In the genomic region with DNA sequence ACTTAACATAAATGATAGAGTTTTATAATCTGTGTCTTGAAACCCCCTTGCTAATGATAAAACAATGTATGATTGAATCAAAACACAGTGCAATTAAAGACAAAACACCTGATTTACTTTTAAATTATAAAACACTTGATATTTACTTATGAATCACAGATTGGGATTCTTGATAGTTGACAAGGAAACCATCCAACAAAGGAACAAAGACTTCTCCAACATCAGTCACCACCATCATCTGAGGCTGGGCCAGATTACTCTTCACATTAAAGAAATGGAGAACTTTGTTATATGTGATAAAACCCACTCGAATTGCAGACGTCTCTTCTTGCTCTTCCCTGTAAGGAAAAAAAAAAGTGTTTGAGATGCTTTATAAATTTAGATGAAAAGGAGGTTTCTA, we compare ENCODE assay signal across 29 cellular contexts.
DNase-seq lines count a peak whose midpoint lies in the region; ATAC-seq, FAIRE-seq and TF ChIP-seq lines count a peak whose summit lies in the region.
"Had no signal": no experiment of that assay in that cellular context is flagged by ENCODE, and none has a peak within 500 bp of the region (broad histone marks: within the 10 kb centered on the region; RNA-seq: fewer than 3 reads in every experiment).

No MANE protein-coding gene starts in this region.

- H3K79me2 ChIP-seq in smooth muscle cell (ENCODE audit: low read depth): peaks cover 38% of the 10 kb centered on the region

- H3K9me3 ChIP-seq in smooth muscle cell (replicated peaks; ENCODE audit: low read depth) (no peaks in the 10 kb centered on the region), MG63 (no peaks in the 10 kb centered on the region)
- H3K9me3 ChIP-seq: ascending aorta, mucosa of descending colon, prostate gland had no signal

- H3K27ac Mint-ChIP-seq in activated naive CD8-positive, alpha-beta T cell treated with anti-CD3 and anti-CD28 coated beads, Interleukin-2, amount 10 ng/mL, durations not matched to agents 7 days and 5 days: peak overlapping the region; percentile 23
- no peak overlapping the region for H3K27ac Mint-ChIP-seq in activated naive CD8-positive, alpha-beta T cell treated with anti-CD3 and anti-CD28 coated beads for 36 hours
- H3K27ac Mint-ChIP-seq: activated naive CD4-positive, alpha-beta T cell treated with anti-CD3 and anti-CD28 coated beads for 36 hours; activated T-cell treated with anti-CD3 and anti-CD28 coated beads, Interleukin-2, amount 50 U/mL, for 72 hours; T-helper 17 cell had no signal

- H3K4me1 Mint-ChIP-seq in activated naive CD8-positive, alpha-beta T cell treated with anti-CD3 and anti-CD28 coated beads, Interleukin-2, amount 10 ng/mL, durations not matched to agents 7 days and 5 days: no peaks in the 10 kb centered on the region
- no peaks in the 10 kb centered on the region for H3K4me1 Mint-ChIP-seq in activated naive CD8-positive, alpha-beta T cell treated with anti-CD3 and anti-CD28 coated beads for 36 hours
- H3K4me1 Mint-ChIP-seq: neural crest cell had no signal

- H2AFZ ChIP-seq in smooth muscle cell (ENCODE audit: low read depth): no peak overlapping the region

- POLR2A ChIA-PET in activated naive CD8-positive, alpha-beta T cell treated with anti-CD3 and anti-CD28 coated beads, Interleukin-2, amount 10 ng/mL, durations not matched to agents 7 days and 5 days (lab: Charles Lee): no interaction called here

- no peaks in the 10 kb centered on the region for H3K4me1 ChIP-seq in smooth muscle cell (ENCODE audit: low read depth)
- H3K4me1 ChIP-seq: prostate gland had no signal

- H3K27ac ChIP-seq in brain microvascular endothelial cell (peak overlapping the region; percentile 65), smooth muscle cell (ENCODE audit: low read depth) (peak overlapping the region; percentile 64)
- H3K27ac ChIP-seq: epithelial cell of prostate had no signal

- H3K27me3 ChIP-seq in brain microvascular endothelial cell (replicated peaks) (no peaks in the 10 kb centered on the region), smooth muscle cell (ENCODE audit: low read depth) (no peaks in the 10 kb centered on the region), MG63 (no peaks in the 10 kb centered on the region)
- H3K27me3 ChIP-seq: ascending aorta had no signal

- peaks cover 85% of the 10 kb centered on the region for H4K20me1 ChIP-seq in smooth muscle cell (ENCODE audit: low read depth)

- DNase-seq in activated naive CD8-positive, alpha-beta T cell treated with anti-CD3 and anti-CD28 coated beads, Interleukin-2, amount 10 ng/mL, durations not matched to agents 7 days and 5 days: no peak
- DNase-seq in activated naive CD8-positive, alpha-beta T cell treated with anti-CD3 and anti-CD28 coated beads for 36 hours: no peak
- DNase-seq in brain microvascular endothelial cell (peak; percentile 41), smooth muscle cell (lab: John Stamatoyannopoulos, UW; ENCODE audit: unreplicated experiment) (no peak), MG63 (no peak), COLO668 (lab: John Stamatoyannopoulos, UW; ENCODE audit: unreplicated experiment) (no peak), UCSD-AML1 (lab: John Stamatoyannopoulos, UW; ENCODE audit: unreplicated experiment) (no peak)
- DNase-seq: 8988T; activated CD4-positive, alpha-beta T cell treated with anti-CD3 and anti-CD28 coated beads for 48 hours; activated naive CD4-positive, alpha-beta T cell treated with anti-CD3 and anti-CD28 coated beads for 36 hours; activated T-cell treated with anti-CD3 and anti-CD28 coated beads, Interleukin-2, amount 50 U/mL, for 72 hours; AML-193; central memory CD4-positive, alpha-beta T cell; foreskin fibroblast; hypothalamus; KBM-7; mucosa of descending colon; MV-4-11; NCI-H1694; NCI-H510A; stimulated activated CD4-positive, alpha-beta T cell treated with anti-CD3 and anti-CD28 coated beads, Interleukin-1b, Interleukin-23, amount 100 ng/mL, for 48 hours; T-helper 17 cell had no signal

- peaks cover 31% of the 10 kb centered on the region for H3F3A ChIP-seq in smooth muscle cell (ENCODE audit: low read depth)

- no peaks in the 10 kb centered on the region for H3K27me3 Mint-ChIP-seq in activated naive CD8-positive, alpha-beta T cell treated with anti-CD3 and anti-CD28 coated beads, Interleukin-2, amount 10 ng/mL, durations not matched to agents 7 days and 5 days
- H3K27me3 Mint-ChIP-seq in activated naive CD8-positive, alpha-beta T cell treated with anti-CD3 and anti-CD28 coated beads for 36 hours: no peaks in the 10 kb centered on the region
- H3K27me3 Mint-ChIP-seq: T-helper 17 cell had no signal

- no peak overlapping the region for H3K4me3 Mint-ChIP-seq in activated naive CD8-positive, alpha-beta T cell treated with anti-CD3 and anti-CD28 coated beads, Interleukin-2, amount 10 ng/mL, durations not matched to agents 7 days and 5 days
- H3K4me3 Mint-ChIP-seq in activated naive CD8-positive, alpha-beta T cell treated with anti-CD3 and anti-CD28 coated beads for 36 hours: no peak overlapping the region
- H3K4me3 Mint-ChIP-seq: activated naive CD4-positive, alpha-beta T cell treated with anti-CD3 and anti-CD28 coated beads for 36 hours; activated T-cell treated with anti-CD3 and anti-CD28 coated beads, Interleukin-2, amount 50 U/mL, for 72 hours; neural crest cell; T-helper 17 cell had no signal

- FAIRE-seq in islet of Langerhans (lab: Jason Lieb, UNC): peak; percentile 49
- FAIRE-seq: H1 had no signal

- ATAC-seq in activated naive CD8-positive, alpha-beta T cell treated with anti-CD3 and anti-CD28 coated beads, Interleukin-2, amount 10 ng/mL, durations not matched to agents 7 days and 5 days (ENCODE audit: low read depth): no peak
- ATAC-seq: activated T-cell treated with anti-CD3 and anti-CD28 coated beads, Interleukin-2, amount 50 U/mL, for 72 hours; mucosa of descending colon; T-helper 17 cell had no signal

- H3K9ac ChIP-seq in smooth muscle cell (ENCODE audit: low read depth): no peak overlapping the region

- in situ Hi-C loops in brain microvascular endothelial cell (cut with HindIII; ENCODE audit: low pct_ligation_motif_present, low sequenced_read_pairs): loop anchor here (25.0 kb wide), 1 partner anchor 210 kb away; no protein-coding TSS in a partner anchor

- no peaks in the 10 kb centered on the region for H3K9me3 Mint-ChIP-seq in activated naive CD8-positive, alpha-beta T cell treated with anti-CD3 and anti-CD28 coated beads, Interleukin-2, amount 10 ng/mL, durations not matched to agents 7 days and 5 days
- no peaks in the 10 kb centered on the region for H3K9me3 Mint-ChIP-seq in activated naive CD8-positive, alpha-beta T cell treated with anti-CD3 and anti-CD28 coated beads for 36 hours
- H3K9me3 Mint-ChIP-seq: activated naive CD4-positive, alpha-beta T cell treated with anti-CD3 and anti-CD28 coated beads for 36 hours; activated T-cell treated with anti-CD3 and anti-CD28 coated beads, Interleukin-2, amount 50 U/mL, for 72 hours; neural crest cell had no signal

- peaks cover 4% of the 10 kb centered on the region for H3K36me3 Mint-ChIP-seq in activated naive CD8-positive, alpha-beta T cell treated with anti-CD3 and anti-CD28 coated beads, Interleukin-2, amount 10 ng/mL, durations not matched to agents 7 days and 5 days
- no peaks in the 10 kb centered on the region for H3K36me3 Mint-ChIP-seq in activated naive CD8-positive, alpha-beta T cell treated with anti-CD3 and anti-CD28 coated beads for 36 hours

- H3K4me2 ChIP-seq in smooth muscle cell: no peak overlapping the region

- 89% methylated on average over 2 of the region's 2 CpGs for WGBS in smooth muscle cell (ENCODE audit: low lambda C conversion rate)

- TF ChIP-seq CTCF in brain microvascular endothelial cell (IDR thresholded peaks at IDR 0.05; ENCODE audit: low read depth, low read length, missing control alignments) (no peak), smooth muscle cell (IDR thresholded peaks at IDR 0.05; ENCODE audit: borderline replicate concordance, insufficient read depth, poor library complexity, severe bottlenecking) (no peak)

- H3K36me3 ChIP-seq in brain microvascular endothelial cell (replicated peaks) (peaks cover 54% of the 10 kb centered on the region), smooth muscle cell (ENCODE audit: low read depth) (peaks cover 46% of the 10 kb centered on the region), MG63 (peaks cover 41% of the 10 kb centered on the region)
- H3K36me3 ChIP-seq: prostate gland had no signal

- H3K4me3 ChIP-seq in brain microvascular endothelial cell (ENCODE audit: low read depth, low read length): no peak overlapping the region
- H3K4me3 ChIP-seq in smooth muscle cell: no peak overlapping the region
- H3K4me3 ChIP-seq in MG63: no peak overlapping the region
- H3K4me3 ChIP-seq: ascending aorta, mucosa of descending colon, prostate gland, skin epidermis had no signal
